ENCODE assay signal across 8 cellular contexts in genomic region chr14:22614240-22614799, GRCh38. TPM values are rescaled to one million over a fixed set of nuclear protein-coding genes. Genes with fewer than 3 reads are reported as not detected.
DNase-seq lines count a peak whose midpoint lies in the region; ATAC-seq and TF ChIP-seq lines count a peak whose summit lies in the region.

No MANE protein-coding gene starts in this region.

- CTCF ChIA-PET in HCT116 (lab: Charles Lee) (interaction anchor here (1.0 kb wide), 1 partner anchor 25 kb away, joined by 4 read pairs; no protein-coding TSS in a partner anchor), T-cell (lab: Charles Lee) (interaction anchor here in 1 of 2 donors (0.8 kb wide), 1 partner anchor 43 kb away, joined by 3 read pairs; no protein-coding TSS in a partner anchor)

- no peaks in the 10 kb centered on the region for H3K9me3 Mint-ChIP-seq in T-cell

- H3K36me3 ChIP-seq in HCT116 (ENCODE audit: control insufficient read depth in 1 of 2, insufficient read depth in 2 of 2, low read length in 2 of 2) (no peaks in the 10 kb centered on the region), SJCRH30 (peaks cover 14% of the 10 kb centered on the region; the same call in 1 of the 2 replicates), stomach (peaks cover 28 to 36% (median 34%) of the 10 kb centered on the region in 4 donors)

- H3K4me1 ChIP-seq in HCT116 (ENCODE audit: control insufficient read depth in 1 of 2, insufficient read depth in 2 of 2, low read length in 2 of 2) (peaks cover 17 to 23% of the 10 kb centered on the region in 2 experiments), SJCRH30 (peaks cover 21% of the 10 kb centered on the region), stomach (peaks cover 0 to 17% (median 6%) of the 10 kb centered on the region in 4 donors)

- WGBS in stomach, 5 donors = 22 to 30% (median 26%) methylated on average over 6 of the region's 6 CpGs

- no peak for TF ChIP-seq CTCF in HCT116 (IDR thresholded peaks at IDR 0.05 in 2 of 3, conservative IDR thresholded peaks at IDR 0.05 in 1 of 3; ENCODE audit: borderline replicate concordance in 1 of 3, insufficient read depth in 1 of 3, low read depth in 2 of 3, low read length in 2 of 3)
- no peak for TF ChIP-seq CTCF in stomach (IDR thresholded peaks at IDR 0.05)

- no peaks in the 10 kb centered on the region for H3K27me3 Mint-ChIP-seq in T-cell

- TF ChIP-seq POLR2A in HCT116 (IDR thresholded peaks at IDR 0.05; ENCODE audit: borderline replicate concordance, extremely low read depth, insufficient read depth, insufficient read length) (no peak), stomach (IDR thresholded peaks at IDR 0.05) (no peak), erythroblast (IDR thresholded peaks at IDR 0.05; ENCODE audit: low read length) (no peak)

- H3K27me3 ChIP-seq in HCT116 (ENCODE audit: insufficient read depth, low read length) (no peaks in the 10 kb centered on the region), SJCRH30 (no peaks in the 10 kb centered on the region), stomach (no peaks in the 10 kb centered on the region)

- H3K27ac ChIP-seq in HCT116 (ENCODE audit: low read depth, low read length) (peak overlapping the region; percentile 8; the same call in 1 of the 2 replicates), SJCRH30 (peak overlapping the region; percentile 90), stomach (peak overlapping the region in 3 of 5 donors; percentile 12 to 44 (median 33))

- intact Hi-C loops in HCT116 (cut with micrococcal nuclease) = no loop called here
- intact Hi-C loops in left cardiac atrium (cut with DNase I) = no loop called here
- intact Hi-C loops in stomach (cut with DNase I; ENCODE audit: low total_unique reads) = no loop called here

- BruUV-seq in HCT116 (replicated peaks; lab: Mats Ljungman, UMichigan) = no TSS peak

- TF ChIP-seq RAD21 in HCT116 (IDR thresholded peaks at IDR 0.05; ENCODE audit: low read depth) = no peak

- POLR2A ChIA-PET in HCT116 (lab: Charles Lee) (no interaction called here), T-cell (lab: Charles Lee) (no interaction called here)

- H3K36me3 Mint-ChIP-seq in T-cell = peaks cover 32% of the 10 kb centered on the region

- H3K27ac Mint-ChIP-seq in T-cell = no peak overlapping the region

- DNase-seq in HCT116 (ENCODE audit: low read depth, low spot score) = peak; percentile 76
- DNase-seq in SJCRH30 = peak; percentile 81 to 83
- peak; percentile 31 for DNase-seq in left cardiac atrium
- DNase-seq in stomach = no peak
- DNase-seq in T-cell = no peak
- no peak for DNase-seq in activated CD4-positive, CD25-positive, alpha-beta regulatory T cell treated with anti-CD3 and anti-CD28 coated beads, Interleukin-2, amount 50 U/mL, for 72 hours
- no peak for DNase-seq in erythroblast (lab: John Stamatoyannopoulos, UW)
- no peak for DNase-seq in pons (ENCODE audit: low spot score)

- peaks cover 0 to 6% (median 0%) of the 10 kb centered on the region in 3 donors for H3K4me1 Mint-ChIP-seq in T-cell

- H3K79me2 ChIP-seq in HCT116 (ENCODE audit: insufficient read depth, low read length) = no peaks in the 10 kb centered on the region

- peak overlapping the region; percentile 73 for H3K4me2 ChIP-seq in HCT116 (ENCODE audit: low read length)

- H3K4me3 ChIP-seq in HCT116 (replicated peaks in 1 of 2; ENCODE audit: low read depth in 1 of 2, low read length in 2 of 2) (peak overlapping the region; percentile 11 to 39; a peak in 2 of 4 replicates), SJCRH30 (no peak overlapping the region), stomach (no peak overlapping the region)

- no peaks in the 10 kb centered on the region for H3K9me2 ChIP-seq in HCT116 (ENCODE audit: insufficient read depth)

- TF ChIP-seq EP300 in stomach (IDR thresholded peaks at IDR 0.05) = no peak

- no peak overlapping the region for H3K4me3 Mint-ChIP-seq in T-cell

- H4K20me1 ChIP-seq in HCT116 (ENCODE audit: insufficient read depth) = no peaks in the 10 kb centered on the region

- peak; percentile 98 for ATAC-seq in HCT116
- ATAC-seq in left cardiac atrium = peak; percentile 54 to 78
- no peak for ATAC-seq in T-cell (replicated peaks in 1 of 4)

- peak overlapping the region; percentile 58 for H3K9ac ChIP-seq in HCT116 (ENCODE audit: low read length)

- RAD21 ChIA-PET in HCT116 (lab: Charles Lee; ENCODE audit: low non-redundant PET in 1 of 2, low total read pairs in 2 of 2, uncharacterized antibody in 2 of 2, unreplicated experiment in 2 of 2) = no interaction called here

- peak overlapping the region; percentile 65 for H2AFZ ChIP-seq in HCT116 (ENCODE audit: low read depth, low read length, poor library complexity, severe bottlenecking)

- no peaks in the 10 kb centered on the region for H3K9me3 ChIP-seq in HCT116 (ENCODE audit: control insufficient read depth in 1 of 2, insufficient read depth in 1 of 2, low read depth in 1 of 2, low read length in 2 of 2)
- peaks cover 3% of the 10 kb centered on the region; the same call in 1 of the 2 replicates for H3K9me3 ChIP-seq in SJCRH30 (replicated peaks)
- H3K9me3 ChIP-seq in stomach = no peaks in the 10 kb centered on the region

TF ChIP-seq in HCT116, 20 proteins besides CTCF, POLR2A, EP300 and RAD21:
- peak; percentile 38; the same call in 1 of the 2 replicates for TF ChIP-seq CEBPB (IDR thresholded peaks at IDR 0.05; ENCODE audit: low read depth)
- TF ChIP-seq SP1 (IDR thresholded peaks at IDR 0.05; ENCODE audit: low read depth) = peak; percentile 57; the same call in 1 of the 2 replicates
- TF ChIP-seq POLR2AphosphoS5 (IDR thresholded peaks at IDR 0.05; ENCODE audit: low read depth, low read length) = no peak
- no peak for TF ChIP-seq ELF1 (IDR thresholded peaks at IDR 0.05; ENCODE audit: borderline replicate concordance, low read depth)
- no peak for TF ChIP-seq YY1 (IDR thresholded peaks at IDR 0.05; ENCODE audit: extremely low read depth, insufficient replicate concordance, low read depth, low read length)
- TF ChIP-seq, protein P1, sequence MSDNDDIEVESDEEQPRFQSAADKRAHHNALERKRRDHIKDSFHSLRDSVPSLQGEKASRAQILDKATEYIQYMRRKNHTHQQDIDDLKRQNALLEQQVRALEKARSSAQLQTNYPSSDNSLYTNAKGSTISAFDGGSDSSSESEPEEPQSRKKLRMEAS (IDR thresholded peaks at IDR 0.05) = peak; percentile 25; the same call in 1 of the 2 replicates
TF ChIP-seq in HCT116: peak in this region for 3.

RNA-seq across cellular contexts. Expression of gene ABHD4, which starts 16.2 kb away (rescaled TPM):
- total RNA-seq in HCT116 (2021; ENCODE audit: unreplicated experiment) (9.4 TPM), left cardiac atrium (10 to 100 TPM; 19.8 to 20.1 TPM), stomach (100 to 1,000 TPM in 1 of 5 donors, 10 to 100 TPM in 4; 12.2 to 130 (median 27.7) TPM), T-cell (10 to 100 TPM; 10.1 to 20.9 (median 17.3) TPM)
- polyA plus RNA-seq in HCT116 (2012) = 6.2 and 8.4 TPM in 2 replicates
- 6.1 and 7.2 TPM in 2 replicates for total RNA-seq in SJCRH30 (2014; rRNA removed; shearing (Covaris generic))
- polyA plus RNA-seq in stomach = 10 to 100 TPM; 14.8 to 24.3 (median 17.0) TPM

RNA-seq across cellular contexts. Expression of gene DAD1, which starts 25.3 kb away (rescaled TPM):
- total RNA-seq in HCT116 (2021; ENCODE audit: unreplicated experiment) (162 TPM), left cardiac atrium (100 to 1,000 TPM; 150 to 165 TPM), stomach (100 to 1,000 TPM in 2 of 5 donors, 10 to 100 TPM in 2, not detected in 1; 36.8 to 191 (median 80.8) TPM), T-cell (100 to 1,000 TPM in 4 of 5 donors, 10 to 100 TPM in 1; 80.9 to 127 (median 113) TPM)
- 142 and 163 TPM in 2 replicates for polyA plus RNA-seq in HCT116 (2012)
- total RNA-seq in SJCRH30 (2014; rRNA removed; shearing (Covaris generic)) = 225 and 241 TPM in 2 replicates
- polyA plus RNA-seq in stomach = 100 to 1,000 TPM; 172 to 236 (median 202) TPM

RNA-seq across cellular contexts. Expression of gene OR6J1, which starts 29.8 kb away (rescaled TPM):
- total RNA-seq in HCT116 (2021; ENCODE audit: unreplicated experiment) (not detected), left cardiac atrium (not detected), stomach (not detected), T-cell (not detected)
- not detected in 2 replicates for polyA plus RNA-seq in HCT116 (2012)
- not detected in 2 replicates for total RNA-seq in SJCRH30 (2014; rRNA removed; shearing (Covaris generic))
- not detected for polyA plus RNA-seq in stomach

Comparison
In these comparisons a context has a peak if more than half of its experiments do, and no peak if none do; other contexts are left out.
1. ATAC-seq: peak in HCT116 (single experiment) and left cardiac atrium (2 of 2); none in T-cell (0 of 4).
2. DNase-seq: peak in HCT116 (single experiment), SJCRH30 (2 of 2) and left cardiac atrium (single experiment); none in stomach (single experiment), T-cell (0 of 34), activated CD4-positive, CD25-positive, alpha-beta regulatory T cell treated with anti-CD3 and anti-CD28 coated beads, Interleukin-2, amount 50 U/mL, for 72 hours (single experiment), erythroblast (0 of 2) and pons (single experiment).
3. H3K27ac ChIP-seq: peak in every context shown above with its lines; median percentile 90 in SJCRH30; 33 in stomach; 8 in HCT116.
4. H3K4me3 ChIP-seq: peak in HCT116 (2 of 2); none in SJCRH30 (single experiment) and stomach (0 of 4).